2 cellular contexts compared by ENCODE assay signal in the genomic region with DNA sequence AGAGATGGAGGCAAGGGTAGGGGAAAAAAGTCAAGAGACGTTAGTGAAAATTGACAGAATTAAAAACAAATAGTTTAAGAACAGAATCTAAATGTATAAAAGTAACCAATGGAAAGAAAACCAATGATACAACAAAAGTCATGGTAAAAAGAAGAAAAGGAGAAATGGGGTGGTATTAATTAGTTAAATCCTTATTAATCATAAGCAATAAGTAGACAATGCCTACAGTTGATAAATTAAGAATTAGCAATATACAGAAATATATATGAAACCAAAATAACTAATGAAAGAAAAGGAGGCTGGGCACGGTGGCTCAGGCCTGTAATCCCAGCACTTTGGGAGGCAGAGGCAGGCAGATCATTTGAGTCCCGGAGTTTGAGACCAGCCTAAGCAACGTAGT.
TF ChIP-seq lines count a peak whose summit lies in the region.

No MANE protein-coding gene starts in this region.

TF ChIP-seq in GM23338, 12 proteins besides CTCF, POLR2A, EP300 and RAD21:
- TF ChIP-seq, protein P1, sequence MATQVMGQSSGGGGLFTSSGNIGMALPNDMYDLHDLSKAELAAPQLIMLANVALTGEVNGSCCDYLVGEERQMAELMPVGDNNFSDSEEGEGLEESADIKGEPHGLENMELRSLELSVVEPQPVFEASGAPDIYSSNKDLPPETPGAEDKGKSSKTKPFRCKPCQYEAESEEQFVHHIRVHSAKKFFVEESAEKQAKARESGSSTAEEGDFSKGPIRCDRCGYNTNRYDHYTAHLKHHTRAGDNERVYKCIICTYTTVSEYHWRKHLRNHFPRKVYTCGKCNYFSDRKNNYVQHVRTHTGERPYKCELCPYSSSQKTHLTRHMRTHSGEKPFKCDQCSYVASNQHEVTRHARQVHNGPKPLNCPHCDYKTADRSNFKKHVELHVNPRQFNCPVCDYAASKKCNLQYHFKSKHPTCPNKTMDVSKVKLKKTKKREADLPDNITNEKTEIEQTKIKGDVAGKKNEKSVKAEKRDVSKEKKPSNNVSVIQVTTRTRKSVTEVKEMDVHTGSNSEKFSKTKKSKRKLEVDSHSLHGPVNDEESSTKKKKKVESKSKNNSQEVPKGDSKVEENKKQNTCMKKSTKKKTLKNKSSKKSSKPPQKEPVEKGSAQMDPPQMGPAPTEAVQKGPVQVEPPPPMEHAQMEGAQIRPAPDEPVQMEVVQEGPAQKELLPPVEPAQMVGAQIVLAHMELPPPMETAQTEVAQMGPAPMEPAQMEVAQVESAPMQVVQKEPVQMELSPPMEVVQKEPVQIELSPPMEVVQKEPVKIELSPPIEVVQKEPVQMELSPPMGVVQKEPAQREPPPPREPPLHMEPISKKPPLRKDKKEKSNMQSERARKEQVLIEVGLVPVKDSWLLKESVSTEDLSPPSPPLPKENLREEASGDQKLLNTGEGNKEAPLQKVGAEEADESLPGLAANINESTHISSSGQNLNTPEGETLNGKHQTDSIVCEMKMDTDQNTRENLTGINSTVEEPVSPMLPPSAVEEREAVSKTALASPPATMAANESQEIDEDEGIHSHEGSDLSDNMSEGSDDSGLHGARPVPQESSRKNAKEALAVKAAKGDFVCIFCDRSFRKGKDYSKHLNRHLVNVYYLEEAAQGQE (IDR thresholded peaks at IDR 0.05; ENCODE audit: unreplicated experiment), result no peak

TF ChIP-seq in neural cell, 6 proteins besides CTCF, POLR2A, EP300 and RAD21 (continued from another document):
- TF ChIP-seq, protein P1 (IDR thresholded peaks at IDR 0.05; ENCODE audit: borderline replicate concordance), result no peak
TF ChIP-seq in neural cell: peak in this region for 0.
